8 cellular contexts compared by ENCODE assay signal in the genomic region with DNA sequence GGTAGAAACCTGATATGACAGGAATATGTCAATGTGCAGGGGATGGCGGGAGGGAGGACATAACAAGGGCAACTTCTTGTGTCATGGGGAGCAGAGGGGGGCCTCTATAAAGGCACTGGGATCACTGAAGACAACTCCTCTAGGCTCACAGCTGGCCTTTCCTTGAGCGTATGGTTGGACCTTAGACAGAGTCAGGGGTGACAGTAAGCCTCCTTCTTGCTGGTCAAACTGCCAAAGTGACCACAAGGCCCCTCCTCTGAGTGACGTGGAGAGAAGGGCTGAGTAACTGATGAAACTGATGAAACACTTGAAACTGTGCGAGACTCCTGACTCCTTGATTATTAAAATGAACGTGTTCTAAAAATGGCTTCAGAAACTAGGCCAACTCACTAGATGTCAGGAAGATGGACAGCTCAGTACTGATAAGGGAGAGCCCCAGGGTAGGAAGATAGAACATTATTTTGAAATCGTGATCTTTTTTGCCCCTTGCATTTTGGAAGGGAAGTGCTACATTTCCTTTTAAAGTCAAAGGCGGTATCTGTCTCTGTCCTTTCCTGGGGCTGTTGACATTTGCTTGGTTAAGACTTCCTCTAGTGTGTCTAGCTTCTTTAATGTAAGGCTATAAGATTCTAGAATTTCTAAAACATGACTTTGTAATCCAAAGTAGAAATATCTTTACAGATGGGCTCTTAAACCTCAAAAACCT. TPM values are rescaled to one million over a fixed set of nuclear protein-coding genes. Genes with fewer than 3 reads are reported as not detected.
DNase-seq lines count a peak whose midpoint lies in the region; ATAC-seq lines count a peak whose summit lies in the region.

No MANE protein-coding gene starts in this region.

- ATAC-seq in GM21576 (IDR thresholded peaks at IDR 0.05; ENCODE audit: unreplicated experiment) (peak; percentile 41), esophagus mucosa (no peak)
- peak; percentile 62 for ATAC-seq in activated naive CD8-positive, alpha-beta T cell treated with anti-CD3 and anti-CD28 coated beads, Interleukin-2, amount 50 U/mL, for 24 hours
- no peak for ATAC-seq in stimulated activated memory B cell treated with anti-CD40 and anti-IgM and Interleukin-4, amounts not matched to agents 10 μg/mL and 1 μg/mL and 100 μg/mL, for 72 hours

- peak overlapping the region; percentile 88 for H3K4me3 Mint-ChIP-seq in activated naive CD8-positive, alpha-beta T cell treated with anti-CD3 and anti-CD28 coated beads, Interleukin-2, amount 50 U/mL, for 24 hours
- H3K4me3 Mint-ChIP-seq in stimulated activated memory B cell treated with anti-CD40 and anti-IgM and Interleukin-4, amounts not matched to agents 10 μg/mL and 1 μg/mL and 100 μg/mL, for 72 hours, result peak overlapping the region; percentile 87

- H3K27ac Mint-ChIP-seq in activated naive CD8-positive, alpha-beta T cell treated with anti-CD3 and anti-CD28 coated beads, Interleukin-2, amount 50 U/mL, for 24 hours, result peak overlapping the region; percentile 92
- peak overlapping the region; percentile 85 for H3K27ac Mint-ChIP-seq in stimulated activated memory B cell treated with anti-CD40 and anti-IgM and Interleukin-4, amounts not matched to agents 10 μg/mL and 1 μg/mL and 100 μg/mL, for 72 hours

- DNase-seq in ELR (ENCODE audit: low read depth) (peak; percentile 84), NAMALWA (ENCODE audit: low spot score) (peak; percentile 9), hippocampal formation (lab: John Stamatoyannopoulos, UW) (peak; percentile 8 to 23), GM19238 (ENCODE audit: insufficient read length, low spot score) (no peak)
- DNase-seq in activated naive CD8-positive, alpha-beta T cell treated with anti-CD3 and anti-CD28 coated beads, Interleukin-2, amount 50 U/mL, for 24 hours, result peak; percentile 57

- H3K36me3 Mint-ChIP-seq in activated naive CD8-positive, alpha-beta T cell treated with anti-CD3 and anti-CD28 coated beads, Interleukin-2, amount 50 U/mL, for 24 hours (ENCODE audit: low read depth), result peaks cover 7% of the 10 kb centered on the region
- H3K36me3 Mint-ChIP-seq in stimulated activated memory B cell treated with anti-CD40 and anti-IgM and Interleukin-4, amounts not matched to agents 10 μg/mL and 1 μg/mL and 100 μg/mL, for 72 hours, result peaks cover 8% of the 10 kb centered on the region

- H3K9me3 Mint-ChIP-seq in activated naive CD8-positive, alpha-beta T cell treated with anti-CD3 and anti-CD28 coated beads, Interleukin-2, amount 50 U/mL, for 24 hours, result no peaks in the 10 kb centered on the region
- no peaks in the 10 kb centered on the region for H3K9me3 Mint-ChIP-seq in stimulated activated memory B cell treated with anti-CD40 and anti-IgM and Interleukin-4, amounts not matched to agents 10 μg/mL and 1 μg/mL and 100 μg/mL, for 72 hours

- peaks cover 57% of the 10 kb centered on the region for H3K4me1 Mint-ChIP-seq in activated naive CD8-positive, alpha-beta T cell treated with anti-CD3 and anti-CD28 coated beads, Interleukin-2, amount 50 U/mL, for 24 hours
- peaks cover 50% of the 10 kb centered on the region for H3K4me1 Mint-ChIP-seq in stimulated activated memory B cell treated with anti-CD40 and anti-IgM and Interleukin-4, amounts not matched to agents 10 μg/mL and 1 μg/mL and 100 μg/mL, for 72 hours

- no peaks in the 10 kb centered on the region for H3K27me3 Mint-ChIP-seq in activated naive CD8-positive, alpha-beta T cell treated with anti-CD3 and anti-CD28 coated beads, Interleukin-2, amount 50 U/mL, for 24 hours
- no peaks in the 10 kb centered on the region for H3K27me3 Mint-ChIP-seq in stimulated activated memory B cell treated with anti-CD40 and anti-IgM and Interleukin-4, amounts not matched to agents 10 μg/mL and 1 μg/mL and 100 μg/mL, for 72 hours

RNA-seq across cellular contexts. Expression of a gene that starts 1.6 kb away (rescaled TPM):
- total RNA-seq in esophagus mucosa, result 0.20 TPM

RNA-seq across cellular contexts. Expression of a gene that starts 7.7 kb away (rescaled TPM):
- 21.9 TPM for total RNA-seq in esophagus mucosa

Comparison
In these comparisons a context has a peak if more than half of its experiments do, and no peak if none do; other contexts are left out.
1. ATAC-seq: peak in GM21576 (single experiment) and activated naive CD8-positive, alpha-beta T cell treated with anti-CD3 and anti-CD28 coated beads, Interleukin-2, amount 50 U/mL, for 24 hours (single experiment); none in stimulated activated memory B cell treated with anti-CD40 and anti-IgM and Interleukin-4, amounts not matched to agents 10 μg/mL and 1 μg/mL and 100 μg/mL, for 72 hours (single experiment) and esophagus mucosa (single experiment).